ENCODE assay signal across 8 cellular contexts in the genomic region with DNA sequence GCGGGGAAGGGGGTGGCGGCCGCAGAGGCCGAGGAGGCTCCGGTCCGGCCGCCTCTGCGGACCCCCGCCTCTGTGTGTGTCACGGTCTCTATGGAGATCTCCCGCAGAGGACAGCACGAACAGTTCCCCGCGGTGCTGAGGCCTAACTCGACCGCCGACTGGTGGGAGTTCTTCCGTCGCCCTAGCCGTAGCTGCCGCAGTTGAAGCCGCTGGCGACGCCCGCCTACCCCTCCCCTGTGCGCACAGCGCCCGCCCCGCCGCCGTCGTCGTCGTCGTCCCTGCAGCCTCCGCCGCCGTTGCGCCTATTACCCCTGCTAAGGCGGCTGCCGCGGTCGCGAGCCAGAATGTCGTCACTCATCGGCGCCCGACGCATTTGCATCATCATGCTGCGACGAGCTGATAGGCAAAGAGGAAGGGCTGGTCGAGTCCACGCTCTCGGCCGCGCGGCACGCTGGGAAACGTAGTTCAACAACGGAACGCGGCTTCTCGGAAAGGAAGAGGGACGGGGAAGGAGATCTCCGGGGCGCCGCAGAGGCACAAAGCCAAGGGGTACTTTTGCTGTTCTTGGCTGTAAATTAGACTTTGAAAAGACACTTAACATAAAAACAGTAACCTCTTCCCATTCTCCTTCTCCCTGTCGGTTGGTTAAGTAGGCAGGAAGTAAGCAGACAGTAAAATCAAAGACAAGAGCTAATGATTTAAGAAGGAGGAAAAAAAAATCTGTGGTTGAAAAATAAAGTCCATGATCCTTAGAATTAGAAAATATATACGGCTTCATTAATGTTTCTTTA. TPM values are rescaled to one million over a fixed set of nuclear protein-coding genes. Genes with fewer than 3 reads are reported as not detected.
DNase-seq lines count a peak whose midpoint lies in the region; ATAC-seq, FAIRE-seq and TF ChIP-seq lines count a peak whose summit lies in the region.

A gene (minus strand): TSS at position 346 of the 791 bp plus-strand sequence. CDS start 538 bp downstream, outside the sequence.

- H3K27ac ChIP-seq in rectal smooth muscle tissue (ENCODE audit: low read depth, low read length) (peak within 1 kb of the TSS; percentile 100), aorta (ENCODE audit: low read depth in 1 of 2, low read length in 2 of 2) (peak within 1 kb of the TSS; percentile 84 to 87)

- FAIRE-seq in GM18507 (lab: Jason Lieb, UNC): peak; percentile 99

- ATAC-seq in HG02981 (IDR thresholded peaks at IDR 0.05; ENCODE audit: unreplicated experiment) (peak; percentile 62), aorta (ENCODE audit: low FRiP score) (peak; percentile 94)

- WGBS in aorta, 2 donors: 0 to 1% methylated on average over 60 to 69 of the region's 69 CpGs

- DNase-seq in GM18507 (ENCODE audit: extremely low spot score, insufficient read length, low read depth) (peak; percentile 91), NCI-H2029 treated with DMSO at 0.1 percent for 48 hours (lab: John Stamatoyannopoulos, UW) (peak; percentile 95), T-helper 9 cell (peak; percentile 100), astrocyte of the cerebellum (ENCODE audit: low read depth) (peak; percentile 97), hepatic stellate cell (ENCODE audit: low spot score) (peak; percentile 96), aorta (peak; percentile 99 to 100)

- no peaks in the 10 kb centered on the region for H3K9me3 ChIP-seq in aorta (ENCODE audit: control insufficient read depth, low read length)

- in situ Hi-C loops in astrocyte of the cerebellum (cut with HindIII; ENCODE audit: low sequenced_read_pairs): no loop called here

- no peaks in the 10 kb centered on the region for H3K36me3 ChIP-seq in rectal smooth muscle tissue (ENCODE audit: control insufficient read depth, insufficient read depth, low read length)
- no peaks in the 10 kb centered on the region for H3K36me3 ChIP-seq in aorta (ENCODE audit: control insufficient read depth in 1 of 2, insufficient read depth in 2 of 2, low read length in 1 of 2)

- TF ChIP-seq CTCF in astrocyte of the cerebellum (IDR thresholded peaks at IDR 0.05; ENCODE audit: low read depth, low read length, missing control alignments): no peak

- intact Hi-C loops in aorta (cut with DNase I): loop anchor here in 1 of 2 donors (1.0 kb wide), 1 partner anchor 106 kb away; a partner anchor contains a TSS

- peak within 1 kb of the TSS; percentile 88 for H3K9ac ChIP-seq in rectal smooth muscle tissue (ENCODE audit: low read length)

- peaks cover 6% of the 10 kb centered on the region for H3K4me1 ChIP-seq in rectal smooth muscle tissue (ENCODE audit: control insufficient read depth, insufficient read depth, low read length)
- no peaks in the 10 kb centered on the region for H3K4me1 ChIP-seq in aorta (ENCODE audit: control insufficient read depth in 1 of 2, insufficient read depth in 2 of 2, low read length in 2 of 2)

- H3K4me3 ChIP-seq in astrocyte of the cerebellum (ENCODE audit: low read depth, low read length) (peak within 1 kb of the TSS; percentile 89), rectal smooth muscle tissue (ENCODE audit: low read length) (peak within 1 kb of the TSS; percentile 84), aorta (ENCODE audit: low read length in 2 of 2) (peak within 1 kb of the TSS; percentile 77 to 78)

- H3K27me3 ChIP-seq in rectal smooth muscle tissue (ENCODE audit: control insufficient read depth, insufficient read depth, low read length) (no peaks in the 10 kb centered on the region), aorta (ENCODE audit: control insufficient read depth in 1 of 2, insufficient read depth in 2 of 2, low read length in 1 of 2) (no peaks in the 10 kb centered on the region)

RNA-seq across cellular contexts. Expression of the gene that starts here (rescaled TPM):
- 10 to 100 TPM; 34.4 to 42.0 TPM for total RNA-seq in aorta
- polyA plus RNA-seq in aorta: 1 to 10 TPM; 6.4 to 9.0 TPM

Comparison
In these comparisons a context has a peak if more than half of its experiments do, and no peak if none do; other contexts are left out.
1. Peak in every context shown above with its lines: DNase-seq, ATAC-seq, H3K4me3 ChIP-seq and H3K27ac ChIP-seq.